In the genomic region with DNA sequence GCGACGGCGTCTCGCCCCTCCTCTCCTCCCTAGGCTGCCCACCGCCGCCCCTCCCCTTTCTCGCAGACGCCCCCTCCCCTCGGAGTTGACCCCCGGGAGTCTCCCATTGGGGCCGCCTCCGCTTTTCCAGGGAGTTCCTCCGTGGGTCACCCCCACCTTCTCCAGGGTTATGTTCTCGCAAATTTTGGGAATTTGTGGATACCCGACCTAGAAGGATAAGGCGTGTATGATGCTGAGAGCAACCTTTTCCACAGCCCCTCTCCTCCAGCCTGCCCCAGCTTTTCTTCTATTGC, we compare ENCODE assay signal across 8 cellular contexts. TPM values are rescaled to one million over a fixed set of nuclear protein-coding genes. Genes with fewer than 3 reads are reported as not detected.
DNase-seq lines count a peak whose midpoint lies in the region; ATAC-seq lines count a peak whose summit lies in the region.

No MANE protein-coding gene starts in this region.

- H3K4me1 Mint-ChIP-seq in IgD-negative memory B cell: peaks cover 2 to 17% (median 13%) of the 10 kb centered on the region in 3 donors

- no peaks in the 10 kb centered on the region for H3K36me3 ChIP-seq in stomach smooth muscle (ENCODE audit: control insufficient read depth in 2 of 2, insufficient read depth in 2 of 2, low read length in 2 of 2)

- H3K4me3 ChIP-seq in stomach smooth muscle (ENCODE audit: low read length in 2 of 2): peak overlapping the region; percentile 91 to 95

- peaks cover 0 to 13% (median 5%) of the 10 kb centered on the region in 3 donors for H3K9me3 Mint-ChIP-seq in IgD-negative memory B cell

- peak overlapping the region; percentile 95 to 99 (median 98) for H3K27ac Mint-ChIP-seq in IgD-negative memory B cell

- H3K9me3 ChIP-seq in stomach smooth muscle (ENCODE audit: control insufficient read depth in 2 of 2, low read length in 2 of 2): no peaks in the 10 kb centered on the region

- peaks cover 11% of the 10 kb centered on the region for H3K27me3 Mint-ChIP-seq in IgD-negative memory B cell

- peaks cover 14% of the 10 kb centered on the region for H3K4me1 ChIP-seq in stomach smooth muscle (ENCODE audit: control insufficient read depth, insufficient read depth, low read length)

- no peaks in the 10 kb centered on the region for H3K36me3 Mint-ChIP-seq in IgD-negative memory B cell

- no peaks in the 10 kb centered on the region for H3K27me3 ChIP-seq in stomach smooth muscle (ENCODE audit: control insufficient read depth in 1 of 2, insufficient read depth in 2 of 2, low read length in 2 of 2)

- DNase-seq in iPS-NIHi7 (ENCODE audit: extremely low spot score): peak; percentile 83
- DNase-seq in activated CD4-positive, alpha-beta T cell treated with anti-CD3 and anti-CD28 coated beads, Interleukin-2, amount 50 U/mL, for 1 hour: no peak
- no peak for DNase-seq in AML-193 (lab: John Stamatoyannopoulos, UW)

- ATAC-seq in GM18519 (IDR thresholded peaks at IDR 0.05; ENCODE audit: low FRiP score, unreplicated experiment): no peak
- no peak for ATAC-seq in HG02852 (IDR thresholded peaks at IDR 0.05; ENCODE audit: unreplicated experiment)

- H3K27ac ChIP-seq in angular gyrus (ENCODE audit: low read depth, low read length) (peak overlapping the region; percentile 98), stomach smooth muscle (ENCODE audit: low read length) (peak overlapping the region; percentile 96)

- peak overlapping the region; percentile 97 to 98 for H3K9ac ChIP-seq in stomach smooth muscle (ENCODE audit: low read length in 2 of 2)

- peak overlapping the region; percentile 90 to 99 (median 94) for H3K4me3 Mint-ChIP-seq in IgD-negative memory B cell

RNA-seq across cellular contexts. Expression of a gene that starts 0.3 kb away (rescaled TPM):
- polyA plus RNA-seq in IgD-negative memory B cell: 3.5 TPM
